1 cellular context compared by ENCODE assay signal in genomic region chr4:30801876-30802275, GRCh38.
TF ChIP-seq lines count a peak whose summit lies in the region.

No MANE protein-coding gene starts in this region.

TF ChIP-seq in HCT116, 20 proteins besides CTCF, POLR2A, EP300 and RAD21:
- TF ChIP-seq POLR2AphosphoS5 (IDR thresholded peaks at IDR 0.05; ENCODE audit: low read depth, low read length) (no peak), EZH2 (IDR thresholded peaks at IDR 0.05) (no peak), SRF (IDR thresholded peaks at IDR 0.05; ENCODE audit: low read depth) (no peak), FOSL1 (IDR thresholded peaks at IDR 0.05; ENCODE audit: low read depth) (no peak), ZBTB33 (IDR thresholded peaks at IDR 0.05; ENCODE audit: extremely low read depth, insufficient replicate concordance, low read length) (no peak), JUND (IDR thresholded peaks at IDR 0.05) (no peak), TCF7L2 (IDR thresholded peaks at IDR 0.05; ENCODE audit: borderline replicate concordance, extremely low read depth, insufficient read depth, insufficient read length) (no peak), ELF1 (IDR thresholded peaks at IDR 0.05; ENCODE audit: borderline replicate concordance, low read depth) (no peak), SP1 (IDR thresholded peaks at IDR 0.05; ENCODE audit: low read depth) (no peak), YY1 (IDR thresholded peaks at IDR 0.05; ENCODE audit: extremely low read depth, insufficient replicate concordance, low read depth, low read length) (no peak), MAX (IDR thresholded peaks at IDR 0.05) (no peak), ZFX (IDR thresholded peaks at IDR 0.05) (no peak), CBX3 (IDR thresholded peaks at IDR 0.05; ENCODE audit: low read depth) (no peak), REST (IDR thresholded peaks at IDR 0.05; ENCODE audit: low read depth) (no peak), CEBPB (IDR thresholded peaks at IDR 0.05; ENCODE audit: low read depth) (no peak)
